8 cellular contexts compared by ENCODE assay signal in genomic region chr4:40763228-40763716, GRCh38. TPM values are rescaled to one million over a fixed set of nuclear protein-coding genes. Genes with fewer than 3 reads are reported as not detected.
DNase-seq lines count a peak whose midpoint lies in the region; ATAC-seq and TF ChIP-seq lines count a peak whose summit lies in the region.

No MANE protein-coding gene starts in this region.

- peak; percentile 99 for ATAC-seq in GM19455 (IDR thresholded peaks at IDR 0.05; ENCODE audit: unreplicated experiment)
- peak; percentile 99 for ATAC-seq in HG03439 (IDR thresholded peaks at IDR 0.05; ENCODE audit: unreplicated experiment)
- peak; percentile 55 for ATAC-seq in upper lobe of right lung

- H3K9me3 Mint-ChIP-seq in activated naive CD4-positive, alpha-beta T cell treated with anti-CD3 and anti-CD28 coated beads, Interleukin-2, amount 10 ng/mL, durations not matched to agents 7 days and 5 days = no peaks in the 10 kb centered on the region
- H3K9me3 Mint-ChIP-seq in endothelial cell (ENCODE audit: unreplicated experiment) = no peaks in the 10 kb centered on the region

- no peaks in the 10 kb centered on the region for H3K4me1 ChIP-seq in upper lobe of right lung
- H3K4me1 ChIP-seq in ovary (ENCODE audit: insufficient read depth) = no peaks in the 10 kb centered on the region

- CTCF ChIA-PET in activated naive CD4-positive, alpha-beta T cell treated with anti-CD3 and anti-CD28 coated beads, Interleukin-2, amount 10 ng/mL, durations not matched to agents 7 days and 5 days (lab: Charles Lee) = no interaction called here

- no peaks in the 10 kb centered on the region for H3K36me3 Mint-ChIP-seq in activated naive CD4-positive, alpha-beta T cell treated with anti-CD3 and anti-CD28 coated beads, Interleukin-2, amount 10 ng/mL, durations not matched to agents 7 days and 5 days
- no peaks in the 10 kb centered on the region for H3K36me3 Mint-ChIP-seq in endothelial cell (ENCODE audit: low read depth, unreplicated experiment)

- H3K4me3 ChIP-seq in upper lobe of right lung = no peak overlapping the region
- no peak overlapping the region for H3K4me3 ChIP-seq in ovary

- H3K27me3 Mint-ChIP-seq in activated naive CD4-positive, alpha-beta T cell treated with anti-CD3 and anti-CD28 coated beads, Interleukin-2, amount 10 ng/mL, durations not matched to agents 7 days and 5 days = peaks cover 8% of the 10 kb centered on the region
- H3K27me3 Mint-ChIP-seq in endothelial cell (ENCODE audit: unreplicated experiment) = no peaks in the 10 kb centered on the region

- no peak for TF ChIP-seq CTCF in upper lobe of right lung (IDR thresholded peaks at IDR 0.05)
- no peak for TF ChIP-seq CTCF in ovary (IDR thresholded peaks at IDR 0.05)
- no peak for TF ChIP-seq CTCF in endothelial cell (IDR thresholded peaks at IDR 0.05; ENCODE audit: unreplicated experiment)

- no peak overlapping the region for H3K27ac Mint-ChIP-seq in activated naive CD4-positive, alpha-beta T cell treated with anti-CD3 and anti-CD28 coated beads, Interleukin-2, amount 10 ng/mL, durations not matched to agents 7 days and 5 days
- no peak overlapping the region for H3K27ac Mint-ChIP-seq in endothelial cell (ENCODE audit: unreplicated experiment)

- no peak overlapping the region for H3K4me3 Mint-ChIP-seq in activated naive CD4-positive, alpha-beta T cell treated with anti-CD3 and anti-CD28 coated beads, Interleukin-2, amount 10 ng/mL, durations not matched to agents 7 days and 5 days
- H3K4me3 Mint-ChIP-seq in endothelial cell (ENCODE audit: unreplicated experiment) = no peak overlapping the region

- H3K9me3 ChIP-seq in upper lobe of right lung (no peaks in the 10 kb centered on the region), ovary (no peaks in the 10 kb centered on the region)

- H3K36me3 ChIP-seq in upper lobe of right lung (no peaks in the 10 kb centered on the region), ovary (no peaks in the 10 kb centered on the region)

- intact Hi-C loops in upper lobe of right lung (cut with DNase I) (no loop called here), ovary (cut with DNase I) (no loop called here)

- 86 to 93% (median 89%) methylated on average over 3 of the region's 3 CpGs for WGBS in ovary, 3 donors

- DNase-seq in Daoy (ENCODE audit: low read depth) (peak; percentile 35), upper lobe of right lung (no peak), ovary (no peak), NCI-H146 (lab: John Stamatoyannopoulos, UW) (no peak), endothelial cell (ENCODE audit: low spot score) (no peak)
- peak; percentile 35 for DNase-seq in activated naive CD4-positive, alpha-beta T cell treated with anti-CD3 and anti-CD28 coated beads, Interleukin-2, amount 10 ng/mL, durations not matched to agents 7 days and 5 days

- H3K27me3 ChIP-seq in upper lobe of right lung (no peaks in the 10 kb centered on the region), ovary (no peaks in the 10 kb centered on the region)

- TF ChIP-seq POLR2A in ovary (IDR thresholded peaks at IDR 0.05) = no peak

- H3K4me1 Mint-ChIP-seq in activated naive CD4-positive, alpha-beta T cell treated with anti-CD3 and anti-CD28 coated beads, Interleukin-2, amount 10 ng/mL, durations not matched to agents 7 days and 5 days = peaks cover 9% of the 10 kb centered on the region
- no peaks in the 10 kb centered on the region for H3K4me1 Mint-ChIP-seq in endothelial cell (ENCODE audit: unreplicated experiment)

- no peak for TF ChIP-seq EP300 in ovary (IDR thresholded peaks at IDR 0.05)

- no peak overlapping the region for H3K27ac ChIP-seq in upper lobe of right lung
- H3K27ac ChIP-seq in ovary = no peak overlapping the region

RNA-seq across cellular contexts. Expression of gene NSUN7, which starts 13.5 kb away (rescaled TPM):
- 0.51 and 3.0 TPM in 2 replicates for total RNA-seq in Daoy (2014; rRNA removed; shearing (Covaris generic))
- total RNA-seq in upper lobe of right lung = 5.7 TPM
- 10 to 100 TPM in 1 of 7 donors, 1 to 10 TPM in 6; 3.2 to 12.5 (median 4.1) TPM for total RNA-seq in ovary
- 1 to 10 TPM; 2.0 to 2.4 TPM for polyA plus RNA-seq in ovary
- total RNA-seq in endothelial cell (ENCODE audit: unreplicated experiment) = 8.5 TPM

Comparison
In these comparisons a context has a peak if more than half of its experiments do, and no peak if none do; other contexts are left out.
1. DNase-seq: peak in Daoy (single experiment) and activated naive CD4-positive, alpha-beta T cell treated with anti-CD3 and anti-CD28 coated beads, Interleukin-2, amount 10 ng/mL, durations not matched to agents 7 days and 5 days (single experiment); none in upper lobe of right lung (single experiment), ovary (0 of 5), NCI-H146 (single experiment) and endothelial cell (single experiment).
2. Peak in every context shown above with its lines, with median percentiles within 50 percentile points of each other: ATAC-seq.